ENCODE assay signal across 17 cellular contexts in genomic region chr14:104023325-104024055, GRCh38.
DNase-seq lines count a peak whose midpoint lies in the region; ATAC-seq and TF ChIP-seq lines count a peak whose summit lies in the region.
"Had no signal": no experiment of that assay in that cellular context is flagged by ENCODE, and none has a peak within 500 bp of the region (broad histone marks: within the 10 kb centered on the region; RNA-seq: fewer than 3 reads in every experiment).

No MANE protein-coding gene starts in this region.

- no peaks in the 10 kb centered on the region for H3K4me1 ChIP-seq in right atrium auricular region
- H3K4me1 ChIP-seq: BE2C, HAP-1 had no signal

- no peaks in the 10 kb centered on the region for H3K36me3 ChIP-seq in right atrium auricular region
- H3K36me3 ChIP-seq: BE2C, HAP-1 had no signal

- no peak overlapping the region for H3K27ac ChIP-seq in right atrium auricular region
- H3K27ac ChIP-seq in coronary artery: no peak overlapping the region
- H3K27ac ChIP-seq: 22Rv1 had no signal

- intact Hi-C loops in Right ventricle myocardium inferior (cut with DNase I): no loop called here

- no peak overlapping the region for H3K4me3 ChIP-seq in right atrium auricular region
- no peak overlapping the region for H3K4me3 ChIP-seq in coronary artery
- H3K4me3 ChIP-seq: HAP-1 had no signal

- peak; percentile 67 for ATAC-seq in Right ventricle myocardium inferior
- ATAC-seq: CD8-positive, alpha-beta T cell had no signal

- TF ChIP-seq CTCF in right atrium auricular region (IDR thresholded peaks at IDR 0.05) (no peak), coronary artery (IDR thresholded peaks at IDR 0.05) (no peak)

- H3K27me3 ChIP-seq in right atrium auricular region: no peaks in the 10 kb centered on the region
- H3K27me3 ChIP-seq: BE2C had no signal

- no peaks in the 10 kb centered on the region for H3K9me3 ChIP-seq in right atrium auricular region
- H3K9me3 ChIP-seq: BE2C, HAP-1 had no signal

- DNase-seq in Right ventricle myocardium inferior (ENCODE audit: missing footprints): no peak
- DNase-seq in right atrium auricular region (ENCODE audit: low spot score): no peak
- DNase-seq in coronary artery (ENCODE audit: low spot score): peak; percentile 17
- peak; percentile 93 for DNase-seq in myocyte (ENCODE audit: low read depth)
- DNase-seq in stromal cell of bone marrow (ENCODE audit: low read depth): peak; percentile 7
- no peak for DNase-seq in midbrain (lab: John Stamatoyannopoulos, UW)
- DNase-seq in NCI-H187 (lab: John Stamatoyannopoulos, UW): no peak
- no peak for DNase-seq in CD1c-positive myeloid dendritic cell (ENCODE audit: extremely low spot score)
- DNase-seq: BE2C; CD8-positive, alpha-beta T cell; DMS79 treated with DMSO at 0.1 percent for 48 hours; NCI-H1105 treated with DMSO at 0.1 percent for 48 hours; NCI-H1930; NCI-H526 treated with DMSO at 0.1 percent for 48 hours; NK-92 treated with Interleukin-12 subunit alpha and Interleukin-12 subunit beta, amount 100 ng/mL, for 24 hours had no signal

Comparison
In these comparisons a context has a peak if more than half of its experiments do, and no peak if none do; other contexts are left out.
1. DNase-seq: peak in coronary artery (single experiment), myocyte (single experiment) and stromal cell of bone marrow (single experiment); none in Right ventricle myocardium inferior (single experiment), right atrium auricular region (single experiment), midbrain (single experiment), NCI-H187 (0 of 2) and CD1c-positive myeloid dendritic cell (single experiment).